1 cellular context compared by ENCODE assay signal in genomic region chr21:44657635-44658183, GRCh38.
TF ChIP-seq lines count a peak whose summit lies in the region.

TSS of gene KRTAP12-3 (plus strand) at chr21:44657932. CDS start at chr21:44657980, 48 bp downstream.

TF ChIP-seq in IMR-90, 13 proteins besides CTCF, POLR2A, EP300 and RAD21 (continued from another document):
- TF ChIP-seq MXI1 (IDR thresholded peaks at IDR 0.05; ENCODE audit: borderline replicate concordance, low read depth, low read length), result no peak
